Comparison of ENCODE assay signal across 18 cellular contexts in the genomic region with DNA sequence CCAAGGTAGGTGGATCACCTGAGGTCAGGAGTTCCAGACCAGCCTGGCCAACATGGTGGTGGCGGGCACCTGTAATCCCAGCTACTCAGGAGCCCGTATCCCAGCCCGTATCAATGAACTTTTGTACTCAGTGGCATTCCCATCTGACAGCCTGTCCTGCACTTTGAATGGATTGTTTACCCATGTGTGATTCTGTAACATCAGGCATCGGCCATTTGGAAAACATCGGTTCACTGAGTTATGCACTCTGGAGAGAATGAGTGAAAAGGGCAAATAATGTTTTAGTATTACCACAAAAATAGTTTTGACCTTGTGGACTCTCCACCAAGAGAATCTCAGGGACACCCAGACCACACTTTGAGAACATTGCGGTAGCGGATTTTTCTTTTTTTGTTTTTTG. TPM values are rescaled to one million over a fixed set of nuclear protein-coding genes. Genes with fewer than 3 reads are reported as not detected.
DNase-seq lines count a peak whose midpoint lies in the region; ATAC-seq lines count a peak whose summit lies in the region.
"Had no signal": no experiment of that assay in that cellular context is flagged by ENCODE, and none has a peak within 500 bp of the region (broad histone marks: within the 10 kb centered on the region; RNA-seq: fewer than 3 reads in every experiment).

No MANE protein-coding gene starts in this region.

- no peaks in the 10 kb centered on the region for H3K9me3 Mint-ChIP-seq in activated CD4-positive, alpha-beta T cell treated with anti-CD3 and anti-CD28 coated beads, Interleukin-2, amount 10 ng/mL, durations not matched to agents 24 days and 14 days
- H3K9me3 Mint-ChIP-seq in activated CD4-positive, alpha-beta T cell treated with anti-CD3 and anti-CD28 coated beads for 36 hours (ENCODE audit: low read depth): no peaks in the 10 kb centered on the region
- H3K9me3 Mint-ChIP-seq: CD4-positive, CD25-positive, alpha-beta regulatory T cell; CD8-positive, alpha-beta memory T cell had no signal

- no peaks in the 10 kb centered on the region for H3K27me3 Mint-ChIP-seq in activated CD4-positive, alpha-beta T cell treated with anti-CD3 and anti-CD28 coated beads, Interleukin-2, amount 10 ng/mL, durations not matched to agents 24 days and 14 days
- no peaks in the 10 kb centered on the region for H3K27me3 Mint-ChIP-seq in activated CD4-positive, alpha-beta T cell treated with anti-CD3 and anti-CD28 coated beads for 36 hours
- H3K27me3 Mint-ChIP-seq: CD4-positive, CD25-positive, alpha-beta regulatory T cell; CD8-positive, alpha-beta memory T cell had no signal

- CTCF ChIA-PET in activated CD4-positive, alpha-beta T cell treated with anti-CD3 and anti-CD28 coated beads for 36 hours (lab: Charles Lee): no interaction called here

- H3K27me3 ChIP-seq in SJCRH30: no peaks in the 10 kb centered on the region

- H3K4me1 Mint-ChIP-seq in activated CD4-positive, alpha-beta T cell treated with anti-CD3 and anti-CD28 coated beads, Interleukin-2, amount 10 ng/mL, durations not matched to agents 24 days and 14 days: peaks cover 43% of the 10 kb centered on the region
- peaks cover 43% of the 10 kb centered on the region for H3K4me1 Mint-ChIP-seq in activated CD4-positive, alpha-beta T cell treated with anti-CD3 and anti-CD28 coated beads for 36 hours

- no peak for ATAC-seq in activated CD4-positive, alpha-beta T cell treated with anti-CD3 and anti-CD28 coated beads for 36 hours
- ATAC-seq in left lobe of liver (peak; percentile 77), sciatic nerve (peak; percentile 31), GM21717 (IDR thresholded peaks at IDR 0.05; ENCODE audit: unreplicated experiment) (no peak)

- H3K9me3 ChIP-seq in SJCRH30 (replicated peaks): no peaks in the 10 kb centered on the region
- H3K9me3 ChIP-seq: HAP-1 had no signal

- intact Hi-C loops in activated CD4-positive, alpha-beta T cell treated with anti-CD3 and anti-CD28 coated beads, Interleukin-2, amount 10 ng/mL, durations not matched to agents 24 days and 14 days (cut with micrococcal nuclease): no loop called here
- intact Hi-C loops in activated CD4-positive, alpha-beta T cell treated with anti-CD3 and anti-CD28 coated beads for 36 hours (cut with DNase I, micrococcal nuclease): no loop called here
- intact Hi-C loops in sciatic nerve (cut with DNase I): no loop called here

- no peak for DNase-seq in activated CD4-positive, alpha-beta T cell treated with anti-CD3 and anti-CD28 coated beads, Interleukin-2, amount 10 ng/mL, durations not matched to agents 24 days and 14 days
- no peak for DNase-seq in activated CD4-positive, alpha-beta T cell treated with anti-CD3 and anti-CD28 coated beads for 36 hours
- DNase-seq in left lobe of liver (ENCODE audit: low spot score): peak; percentile 86
- no peak for DNase-seq in sciatic nerve (ENCODE audit: low spot score)
- no peak for DNase-seq in T-helper 9 cell
- no peak for DNase-seq in SJCRH30
- DNase-seq: 8988T; CD4-positive, CD25-positive, alpha-beta regulatory T cell; CD8-positive, alpha-beta memory T cell; COR-L47; DMS 273 treated with DMSO at 0.1 percent for 48 hours; DMS53; DND-41; EL; GM23248 had no signal

- peaks cover 7% of the 10 kb centered on the region for H3K4me1 ChIP-seq in SJCRH30

- POLR2A ChIA-PET in activated CD4-positive, alpha-beta T cell treated with anti-CD3 and anti-CD28 coated beads for 36 hours (lab: Charles Lee): no interaction called here

- peak overlapping the region; percentile 8 for H3K27ac Mint-ChIP-seq in activated CD4-positive, alpha-beta T cell treated with anti-CD3 and anti-CD28 coated beads, Interleukin-2, amount 10 ng/mL, durations not matched to agents 24 days and 14 days
- no peak overlapping the region for H3K27ac Mint-ChIP-seq in activated CD4-positive, alpha-beta T cell treated with anti-CD3 and anti-CD28 coated beads for 36 hours

- no peak overlapping the region for H3K27ac ChIP-seq in SJCRH30
- H3K27ac ChIP-seq: GM23248 had no signal

- H3K36me3 ChIP-seq in SJCRH30: no peaks in the 10 kb centered on the region
- H3K36me3 ChIP-seq: HAP-1 had no signal

- H3K4me3 ChIP-seq in SJCRH30: no peak overlapping the region
- H3K4me3 ChIP-seq: GM12878, GM23248, HAP-1 had no signal

- peaks cover 2% of the 10 kb centered on the region for H3K36me3 Mint-ChIP-seq in activated CD4-positive, alpha-beta T cell treated with anti-CD3 and anti-CD28 coated beads, Interleukin-2, amount 10 ng/mL, durations not matched to agents 24 days and 14 days (ENCODE audit: low read depth)
- H3K36me3 Mint-ChIP-seq in activated CD4-positive, alpha-beta T cell treated with anti-CD3 and anti-CD28 coated beads for 36 hours (ENCODE audit: low read depth): peaks cover 5% of the 10 kb centered on the region
- H3K36me3 Mint-ChIP-seq: CD4-positive, CD25-positive, alpha-beta regulatory T cell; CD8-positive, alpha-beta memory T cell had no signal

- no peak overlapping the region for H3K4me3 Mint-ChIP-seq in activated CD4-positive, alpha-beta T cell treated with anti-CD3 and anti-CD28 coated beads, Interleukin-2, amount 10 ng/mL, durations not matched to agents 24 days and 14 days
- H3K4me3 Mint-ChIP-seq in activated CD4-positive, alpha-beta T cell treated with anti-CD3 and anti-CD28 coated beads for 36 hours: no peak overlapping the region
- H3K4me3 Mint-ChIP-seq: CD8-positive, alpha-beta memory T cell had no signal

RNA-seq across cellular contexts. Expression of gene KLHL25, which starts 13.6 kb away (rescaled TPM):
- 9.0 and 9.8 TPM in 2 replicates for total RNA-seq in activated CD4-positive, alpha-beta T cell treated with anti-CD3 and anti-CD28 coated beads, Interleukin-2, amount 10 ng/mL, durations not matched to agents 24 days and 14 days
- 1 to 10 TPM; 4.9 to 5.2 TPM for total RNA-seq in activated CD4-positive, alpha-beta T cell treated with anti-CD3 and anti-CD28 coated beads for 36 hours
- total RNA-seq in left lobe of liver (6.7 TPM), sciatic nerve (6.2 TPM)
- 8.2 and 9.5 TPM in 2 replicates for total RNA-seq in SJCRH30 (2014; rRNA removed; shearing (Covaris generic))

Comparison
In these comparisons a context has a peak if more than half of its experiments do, and no peak if none do; other contexts are left out.
1. ATAC-seq: peak in left lobe of liver (single experiment) and sciatic nerve (single experiment); none in activated CD4-positive, alpha-beta T cell treated with anti-CD3 and anti-CD28 coated beads for 36 hours (single experiment) and GM21717 (single experiment).